Comparison of ENCODE assay signal across 1 cellular context in the genomic region with DNA sequence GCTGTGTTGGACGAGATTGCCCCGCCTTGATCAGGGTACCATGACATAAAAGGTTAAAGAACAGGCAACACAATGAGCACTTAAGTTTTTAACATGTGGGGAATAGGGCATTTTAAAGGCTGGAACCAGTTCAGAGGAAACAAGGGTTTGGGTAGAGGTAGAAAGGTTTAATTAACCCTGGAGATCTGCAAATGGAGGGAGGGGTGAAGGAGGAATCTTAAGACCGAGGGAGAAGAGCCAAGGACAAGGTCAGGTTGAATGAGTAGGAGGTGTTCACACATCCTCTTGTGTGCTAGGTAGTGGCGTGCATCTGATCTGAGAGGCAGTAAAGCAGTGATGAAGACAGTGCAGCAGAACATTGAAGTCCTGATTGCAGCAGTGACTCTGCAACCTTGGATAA.
TF ChIP-seq lines count a peak whose summit lies in the region.

No MANE protein-coding gene starts in this region.

TF ChIP-seq in GM12878, 131 proteins besides CTCF, POLR2A, EP300 and RAD21:
- no peak for TF ChIP-seq CBFB (IDR thresholded peaks at IDR 0.05; ENCODE audit: low read depth)
- TF ChIP-seq ATF7 (IDR thresholded peaks at IDR 0.05; ENCODE audit: low read depth) = no peak
- no peak for TF ChIP-seq YY1 (IDR thresholded peaks at IDR 0.05; ENCODE audit: low read depth, low read length)
- TF ChIP-seq RFX5 (IDR thresholded peaks at IDR 0.05; ENCODE audit: low read depth, low read length) = no peak
- no peak for TF ChIP-seq ESRRA (IDR thresholded peaks at IDR 0.05; ENCODE audit: low read length)
- no peak for TF ChIP-seq RBBP5 (conservative IDR thresholded peaks at IDR 0.05)
- no peak for TF ChIP-seq ZSCAN29 (IDR thresholded peaks at IDR 0.05)
- TF ChIP-seq SMARCA5 (IDR thresholded peaks at IDR 0.05) = no peak
- TF ChIP-seq, protein P1, sequence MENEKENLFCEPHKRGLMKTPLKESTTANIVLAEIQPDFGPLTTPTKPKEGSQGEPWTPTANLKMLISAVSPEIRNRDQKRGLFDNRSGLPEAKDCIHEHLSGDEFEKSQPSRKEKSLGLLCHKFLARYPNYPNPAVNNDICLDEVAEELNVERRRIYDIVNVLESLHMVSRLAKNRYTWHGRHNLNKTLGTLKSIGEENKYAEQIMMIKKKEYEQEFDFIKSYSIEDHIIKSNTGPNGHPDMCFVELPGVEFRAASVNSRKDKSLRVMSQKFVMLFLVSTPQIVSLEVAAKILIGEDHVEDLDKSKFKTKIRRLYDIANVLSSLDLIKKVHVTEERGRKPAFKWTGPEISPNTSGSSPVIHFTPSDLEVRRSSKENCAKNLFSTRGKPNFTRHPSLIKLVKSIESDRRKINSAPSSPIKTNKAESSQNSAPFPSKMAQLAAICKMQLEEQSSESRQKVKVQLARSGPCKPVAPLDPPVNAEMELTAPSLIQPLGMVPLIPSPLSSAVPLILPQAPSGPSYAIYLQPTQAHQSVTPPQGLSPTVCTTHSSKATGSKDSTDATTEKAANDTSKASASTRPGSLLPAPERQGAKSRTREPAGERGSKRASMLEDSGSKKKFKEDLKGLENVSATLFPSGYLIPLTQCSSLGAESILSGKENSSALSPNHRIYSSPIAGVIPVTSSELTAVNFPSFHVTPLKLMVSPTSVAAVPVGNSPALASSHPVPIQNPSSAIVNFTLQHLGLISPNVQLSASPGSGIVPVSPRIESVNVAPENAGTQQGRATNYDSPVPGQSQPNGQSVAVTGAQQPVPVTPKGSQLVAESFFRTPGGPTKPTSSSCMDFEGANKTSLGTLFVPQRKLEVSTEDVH (IDR thresholded peaks at IDR 0.05; ENCODE audit: low read depth, partially characterized antibody) = no peak
- TF ChIP-seq SMAD5 (IDR thresholded peaks at IDR 0.05; ENCODE audit: low read depth) = peak; percentile 31; the same call in 1 of the 2 replicates
- TF ChIP-seq HCFC1 (IDR thresholded peaks at IDR 0.05; ENCODE audit: low read length) = no peak
- TF ChIP-seq POLR2AphosphoS5 (IDR thresholded peaks at IDR 0.05; ENCODE audit: low read length) = peak; percentile 80
- TF ChIP-seq POLR2AphosphoS2 (IDR thresholded peaks at IDR 0.05; ENCODE audit: low read depth, low read length) = 0 out of 2 replicates have a peak, but pooled peaks have one; percentile 28
- no peak for TF ChIP-seq TAF1 (IDR thresholded peaks at IDR 0.05; ENCODE audit: borderline replicate concordance, low read depth, low read length)
- no peak for TF ChIP-seq CHD4 (IDR thresholded peaks at IDR 0.05)
- no peak for TF ChIP-seq ZNF622 (IDR thresholded peaks at IDR 0.05)
- TF ChIP-seq WRNIP1 (IDR thresholded peaks at IDR 0.05; ENCODE audit: borderline replicate concordance, low read depth, low read length) = no peak
